Comparison of ENCODE assay signal across 10 cellular contexts in the genomic region with DNA sequence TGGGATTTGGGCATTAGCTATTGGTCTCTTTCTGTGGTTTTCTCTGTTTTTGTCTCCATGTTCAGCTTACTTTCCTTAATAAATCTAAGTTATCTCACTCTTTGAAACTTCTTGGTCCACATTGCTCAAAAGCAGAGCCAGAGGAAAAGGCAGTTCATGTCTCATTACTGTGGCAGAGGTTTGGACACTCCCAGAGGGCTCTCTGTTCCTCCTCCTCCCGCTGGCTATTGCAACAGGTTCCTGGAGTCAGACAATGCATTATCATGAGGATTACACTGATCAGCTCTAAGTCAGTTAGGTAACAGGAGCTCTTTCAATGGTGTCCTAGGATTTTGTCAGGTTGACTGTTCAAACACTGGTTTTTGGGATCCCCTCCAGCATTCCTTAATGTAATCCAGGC.
DNase-seq lines count a peak whose midpoint lies in the region; ATAC-seq and TF ChIP-seq lines count a peak whose summit lies in the region.
"Had no signal": no experiment of that assay in that cellular context is flagged by ENCODE, and none has a peak within 500 bp of the region (broad histone marks: within the 10 kb centered on the region; RNA-seq: fewer than 3 reads in every experiment).

No MANE protein-coding gene starts in this region.

- no peaks in the 10 kb centered on the region for H3K27me3 ChIP-seq in ACC112 (ENCODE audit: insufficient read depth, low read length)
- no peaks in the 10 kb centered on the region for H3K27me3 ChIP-seq in mesendoderm (ENCODE audit: insufficient read depth, low read length, poor library complexity)

- H3K4me1 ChIP-seq in ACC112 (ENCODE audit: control insufficient read depth, insufficient read depth, low read length, unreplicated experiment) (peaks cover 32% of the 10 kb centered on the region), mesendoderm (ENCODE audit: control insufficient read depth, low read depth, low read length) (peaks cover 8% of the 10 kb centered on the region)

- TF ChIP-seq CTCF in NB4 (IDR thresholded peaks at IDR 0.05; ENCODE audit: low read depth, low read length) (no peak), GM13976 (IDR thresholded peaks at IDR 0.05; ENCODE audit: borderline replicate concordance, control extremely low read depth, extremely low read depth, insufficient read depth, missing control alignments) (no peak)

- H3K56ac ChIP-seq in mesendoderm (ENCODE audit: low read length): no peak overlapping the region

- TF ChIP-seq POLR2A in NB4 (IDR thresholded peaks at IDR 0.05; ENCODE audit: extremely low read depth, insufficient read length): no peak

- H3K79me2 ChIP-seq in ACC112 (ENCODE audit: control insufficient read depth, insufficient read depth, low read length, unreplicated experiment): no peaks in the 10 kb centered on the region
- no peaks in the 10 kb centered on the region for H3K79me2 ChIP-seq in mesendoderm (ENCODE audit: control insufficient read depth, insufficient read depth, low read length)

- no peak overlapping the region for H4K8ac ChIP-seq in mesendoderm (ENCODE audit: low read depth, low read length)

- H3K36me3 ChIP-seq in ACC112 (ENCODE audit: insufficient read depth, low read length): no peaks in the 10 kb centered on the region
- H3K36me3 ChIP-seq in mesendoderm (ENCODE audit: control insufficient read depth, insufficient read depth, low read length): no peaks in the 10 kb centered on the region

- H3K4ac ChIP-seq in mesendoderm (ENCODE audit: low read depth, low read length): peak overlapping the region; percentile 52

- H3K4me3 ChIP-seq in ACC112 (ENCODE audit: low read depth, low read length) (peak overlapping the region; percentile 65), NB4 (ENCODE audit: low read depth, low read length) (no peak overlapping the region), mesendoderm (ENCODE audit: low read length) (no peak overlapping the region)

- in situ Hi-C loops in GM13976 (cut with MboI; ENCODE audit: low sequenced_read_pairs, unreplicated experiment): loop anchor here (25.0 kb wide), 1 partner anchor 583 kb away; no protein-coding TSS in a partner anchor

- no peak overlapping the region for H3K23ac ChIP-seq in mesendoderm (ENCODE audit: low read length)

- no peak overlapping the region for H2AK5ac ChIP-seq in mesendoderm (ENCODE audit: low read length)

- no peak overlapping the region for H2BK5ac ChIP-seq in mesendoderm (ENCODE audit: low read length)

- H2AFZ ChIP-seq in ACC112 (ENCODE audit: low read length, unreplicated experiment): peak overlapping the region; percentile 58

- peak; percentile 30 for DNase-seq in NB4 (ENCODE audit: low read depth)
- DNase-seq in dedifferentiated amniotic fluid mesenchymal stem cell (ENCODE audit: extremely low spot score): peak; percentile 22
- DNase-seq in mesendoderm: peak; percentile 72
- DNase-seq in GM13976 (ENCODE audit: low spot score): no peak
- DNase-seq in HK-2 (ENCODE audit: unreplicated experiment): no peak
- DNase-seq: activated T-cell treated with anti-CD3 and anti-CD28 coated beads, Interleukin-2, amount 50 U/mL, for 24 hours had no signal

- peak overlapping the region; percentile 1 for H2BK15ac ChIP-seq in mesendoderm (replicated peaks; ENCODE audit: low read depth)

- ATAC-seq in GM19351 (IDR thresholded peaks at IDR 0.05; ENCODE audit: unreplicated experiment): no peak
- no peak for ATAC-seq in HG02571 (IDR thresholded peaks at IDR 0.05; ENCODE audit: unreplicated experiment)
- ATAC-seq: natural killer cell treated with Interleukin-12 subunit alpha and Interleukin-12 subunit beta and Interleukin-15 and Interleukin-18, amount 100 ng/mL, for 72 hours had no signal

- H3K27ac ChIP-seq in ACC112 (ENCODE audit: low read depth, low read length) (peak overlapping the region; percentile 52), mesendoderm (ENCODE audit: low read depth, low read length) (peak overlapping the region; percentile 41)

- H3K9ac ChIP-seq in mesendoderm (ENCODE audit: low read length): no peak overlapping the region

- H3K4me2 ChIP-seq in mesendoderm (ENCODE audit: low read length): no peak overlapping the region

- H3K18ac ChIP-seq in mesendoderm (ENCODE audit: low read length): peak overlapping the region; percentile 9

- H2BK120ac ChIP-seq in mesendoderm (ENCODE audit: low read depth, low read length): peak overlapping the region; percentile 6

- no peaks in the 10 kb centered on the region for H3K79me1 ChIP-seq in mesendoderm (ENCODE audit: low read length)

- no peak overlapping the region for H4K5ac ChIP-seq in mesendoderm (ENCODE audit: low read length)

- WGBS in mesendoderm (ENCODE audit: extremely low coverage, insufficient coverage, low lambda C conversion rate): no CpG with 5 or more reads among the region's 1 CpG

Comparison
In these comparisons a context has a peak if more than half of its experiments do, and no peak if none do; other contexts are left out.
1. DNase-seq: peak in NB4 (single experiment), dedifferentiated amniotic fluid mesenchymal stem cell (single experiment) and mesendoderm (single experiment); none in GM13976 (single experiment) and HK-2 (single experiment).